1 cellular context compared by ENCODE assay signal in genomic region chr6:73461537-73462350, GRCh38.
TF ChIP-seq lines count a peak whose summit lies in the region.

Gene MTO1, plus strand, starts transcription at chr6:73461737. Its CDS starts 118 bp downstream, at chr6:73461855.

TF ChIP-seq in GM12878, 131 proteins besides CTCF, POLR2A, EP300 and RAD21 (continued from another document and continues in another):
- TF ChIP-seq ELK1 (IDR thresholded peaks at IDR 0.05; ENCODE audit: low read depth, low read length) (no peak), MTA2 (IDR thresholded peaks at IDR 0.05; ENCODE audit: low read depth) (no peak), ZNF592 (IDR thresholded peaks at IDR 0.05) (no peak), SIN3A (IDR thresholded peaks at IDR 0.05; ENCODE audit: low read depth, low read length) (peak; percentile 62; the same call in 1 of the 2 replicates), KAT2A (conservative IDR thresholded peaks at IDR 0.05; ENCODE audit: control insufficient read depth, low read depth, low read length) (no peak), MEF2A (IDR thresholded peaks at IDR 0.05; ENCODE audit: insufficient read depth, low read depth, low read length) (0 out of 2 replicates have a peak, but pooled peaks have one; percentile 18), KDM1A (IDR thresholded peaks at IDR 0.05; ENCODE audit: borderline replicate concordance) (no peak), NR2C1 (IDR thresholded peaks at IDR 0.05) (peak; percentile 14; the same call in 1 of the 2 replicates), MYC (IDR thresholded peaks at IDR 0.05; ENCODE audit: insufficient read depth, insufficient read length, insufficient replicate concordance, low read length, severe bottlenecking) (no peak), SUPT20H (IDR thresholded peaks at IDR 0.05; ENCODE audit: borderline replicate concordance, control insufficient read depth, low read depth, low read length) (no peak), MYB (IDR thresholded peaks at IDR 0.05; ENCODE audit: borderline replicate concordance, low read depth, low read length) (no peak), RB1 (IDR thresholded peaks at IDR 0.05; ENCODE audit: borderline replicate concordance) (peak; percentile 42; the same call in 1 of the 2 replicates), NBN (IDR thresholded peaks at IDR 0.05) (peak; percentile 65; the same call in 1 of the 2 replicates), BMI1 (IDR thresholded peaks at IDR 0.05; ENCODE audit: borderline replicate concordance) (no peak), JUND (IDR thresholded peaks at IDR 0.05; ENCODE audit: low read depth, low read length) (peak; percentile 82; the same call in 1 of the 2 replicates), SRF (IDR thresholded peaks at IDR 0.05; ENCODE audit: low read depth in 2 of 2, low read length in 2 of 2) (no peak), BCL11A (IDR thresholded peaks at IDR 0.05; ENCODE audit: low read depth, low read length) (no peak), PKNOX1 (IDR thresholded peaks at IDR 0.05) (peak; percentile 79), CEBPZ (IDR thresholded peaks at IDR 0.05; ENCODE audit: low read depth, low read length) (no peak), ZNF207 (IDR thresholded peaks at IDR 0.05; ENCODE audit: borderline replicate concordance) (peak; percentile 38; the same call in 1 of the 2 replicates), NRF1 (conservative IDR thresholded peaks at IDR 0.05; ENCODE audit: low read depth, low read length) (no peak), KLF5 (IDR thresholded peaks at IDR 0.05; ENCODE audit: partially characterized antibody) (no peak), FOXM1 (IDR thresholded peaks at IDR 0.05; ENCODE audit: low read depth, low read length) (0 out of 2 replicates have a peak, but pooled peaks have one; percentile 9), CEBPB (IDR thresholded peaks at IDR 0.05; ENCODE audit: borderline replicate concordance in 1 of 2, low read depth in 2 of 2, low read length in 2 of 2) (peak in 1 of 2 experiments; percentile 84; a peak in 2 of 4 replicates), TCF12 (IDR thresholded peaks at IDR 0.05; ENCODE audit: low read depth, low read length) (0 out of 2 replicates have a peak, but pooled peaks have one; percentile 27), HDAC2 (IDR thresholded peaks at IDR 0.05) (0 out of 2 replicates have a peak, but pooled peaks have one; percentile 52), WRNIP1 (IDR thresholded peaks at IDR 0.05; ENCODE audit: borderline replicate concordance, low read depth, low read length) (no peak), SP1 (IDR thresholded peaks at IDR 0.05; ENCODE audit: low read depth, low read length) (peak; percentile 66), SUZ12 (IDR thresholded peaks at IDR 0.05; ENCODE audit: unreplicated experiment) (no peak), ZNF622 (IDR thresholded peaks at IDR 0.05) (no peak), HDAC6 (IDR thresholded peaks at IDR 0.05; ENCODE audit: unreplicated experiment) (no peak), TCF7 (IDR thresholded peaks at IDR 0.05; ENCODE audit: borderline replicate concordance) (no peak), CHD1 (IDR thresholded peaks at IDR 0.05; ENCODE audit: low read depth, low read length) (peak; percentile 76; the same call in 1 of the 2 replicates), RELA (IDR thresholded peaks at IDR 0.05; ENCODE audit: borderline replicate concordance, partially characterized antibody) (no peak), RELB (IDR thresholded peaks at IDR 0.05; ENCODE audit: low read depth) (peak; percentile 97), HCFC1 (IDR thresholded peaks at IDR 0.05; ENCODE audit: low read length) (peak; percentile 66), MTA3 (IDR thresholded peaks at IDR 0.05; ENCODE audit: borderline replicate concordance, low read length) (no peak), MXI1 (IDR thresholded peaks at IDR 0.05; ENCODE audit: low read depth, low read length) (no peak; the same call in 1 of the 2 replicates), RAD51 (IDR thresholded peaks at IDR 0.05) (no peak)
- TF ChIP-seq, protein P1, sequence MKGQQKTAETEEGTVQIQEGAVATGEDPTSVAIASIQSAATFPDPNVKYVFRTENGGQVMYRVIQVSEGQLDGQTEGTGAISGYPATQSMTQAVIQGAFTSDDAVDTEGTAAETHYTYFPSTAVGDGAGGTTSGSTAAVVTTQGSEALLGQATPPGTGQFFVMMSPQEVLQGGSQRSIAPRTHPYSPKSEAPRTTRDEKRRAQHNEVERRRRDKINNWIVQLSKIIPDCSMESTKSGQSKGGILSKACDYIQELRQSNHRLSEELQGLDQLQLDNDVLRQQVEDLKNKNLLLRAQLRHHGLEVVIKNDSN (IDR thresholded peaks at IDR 0.05; ENCODE audit: borderline replicate concordance, extremely low read length, insufficient read depth, low read depth, low read length) = no peak
- TF ChIP-seq, protein P2, sequence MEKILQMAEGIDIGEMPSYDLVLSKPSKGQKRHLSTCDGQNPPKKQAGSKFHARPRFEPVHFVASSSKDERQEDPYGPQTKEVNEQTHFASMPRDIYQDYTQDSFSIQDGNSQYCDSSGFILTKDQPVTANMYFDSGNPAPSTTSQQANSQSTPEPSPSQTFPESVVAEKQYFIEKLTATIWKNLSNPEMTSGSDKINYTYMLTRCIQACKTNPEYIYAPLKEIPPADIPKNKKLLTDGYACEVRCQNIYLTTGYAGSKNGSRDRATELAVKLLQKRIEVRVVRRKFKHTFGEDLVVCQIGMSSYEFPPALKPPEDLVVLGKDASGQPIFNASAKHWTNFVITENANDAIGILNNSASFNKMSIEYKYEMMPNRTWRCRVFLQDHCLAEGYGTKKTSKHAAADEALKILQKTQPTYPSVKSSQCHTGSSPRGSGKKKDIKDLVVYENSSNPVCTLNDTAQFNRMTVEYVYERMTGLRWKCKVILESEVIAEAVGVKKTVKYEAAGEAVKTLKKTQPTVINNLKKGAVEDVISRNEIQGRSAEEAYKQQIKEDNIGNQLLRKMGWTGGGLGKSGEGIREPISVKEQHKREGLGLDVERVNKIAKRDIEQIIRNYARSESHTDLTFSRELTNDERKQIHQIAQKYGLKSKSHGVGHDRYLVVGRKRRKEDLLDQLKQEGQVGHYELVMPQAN (conservative IDR thresholded peaks at IDR 0.05) = peak; percentile 83
- TF ChIP-seq, protein P3, sequence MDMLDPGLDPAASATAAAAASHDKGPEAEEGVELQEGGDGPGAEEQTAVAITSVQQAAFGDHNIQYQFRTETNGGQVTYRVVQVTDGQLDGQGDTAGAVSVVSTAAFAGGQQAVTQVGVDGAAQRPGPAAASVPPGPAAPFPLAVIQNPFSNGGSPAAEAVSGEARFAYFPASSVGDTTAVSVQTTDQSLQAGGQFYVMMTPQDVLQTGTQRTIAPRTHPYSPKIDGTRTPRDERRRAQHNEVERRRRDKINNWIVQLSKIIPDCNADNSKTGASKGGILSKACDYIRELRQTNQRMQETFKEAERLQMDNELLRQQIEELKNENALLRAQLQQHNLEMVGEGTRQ (IDR thresholded peaks at IDR 0.05; ENCODE audit: borderline replicate concordance, low read depth, low read length) = no peak
- TF ChIP-seq, protein P4, sequence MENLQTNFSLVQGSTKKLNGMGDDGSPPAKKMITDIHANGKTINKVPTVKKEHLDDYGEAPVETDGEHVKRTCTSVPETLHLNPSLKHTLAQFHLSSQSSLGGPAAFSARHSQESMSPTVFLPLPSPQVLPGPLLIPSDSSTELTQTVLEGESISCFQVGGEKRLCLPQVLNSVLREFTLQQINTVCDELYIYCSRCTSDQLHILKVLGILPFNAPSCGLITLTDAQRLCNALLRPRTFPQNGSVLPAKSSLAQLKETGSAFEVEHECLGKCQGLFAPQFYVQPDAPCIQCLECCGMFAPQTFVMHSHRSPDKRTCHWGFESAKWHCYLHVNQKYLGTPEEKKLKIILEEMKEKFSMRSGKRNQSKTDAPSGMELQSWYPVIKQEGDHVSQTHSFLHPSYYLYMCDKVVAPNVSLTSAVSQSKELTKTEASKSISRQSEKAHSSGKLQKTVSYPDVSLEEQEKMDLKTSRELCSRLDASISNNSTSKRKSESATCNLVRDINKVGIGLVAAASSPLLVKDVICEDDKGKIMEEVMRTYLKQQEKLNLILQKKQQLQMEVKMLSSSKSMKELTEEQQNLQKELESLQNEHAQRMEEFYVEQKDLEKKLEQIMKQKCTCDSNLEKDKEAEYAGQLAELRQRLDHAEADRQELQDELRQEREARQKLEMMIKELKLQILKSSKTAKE (IDR thresholded peaks at IDR 0.05; ENCODE audit: low read depth, poor library complexity, severe bottlenecking) = peak; percentile 60
